In the genomic region with DNA sequence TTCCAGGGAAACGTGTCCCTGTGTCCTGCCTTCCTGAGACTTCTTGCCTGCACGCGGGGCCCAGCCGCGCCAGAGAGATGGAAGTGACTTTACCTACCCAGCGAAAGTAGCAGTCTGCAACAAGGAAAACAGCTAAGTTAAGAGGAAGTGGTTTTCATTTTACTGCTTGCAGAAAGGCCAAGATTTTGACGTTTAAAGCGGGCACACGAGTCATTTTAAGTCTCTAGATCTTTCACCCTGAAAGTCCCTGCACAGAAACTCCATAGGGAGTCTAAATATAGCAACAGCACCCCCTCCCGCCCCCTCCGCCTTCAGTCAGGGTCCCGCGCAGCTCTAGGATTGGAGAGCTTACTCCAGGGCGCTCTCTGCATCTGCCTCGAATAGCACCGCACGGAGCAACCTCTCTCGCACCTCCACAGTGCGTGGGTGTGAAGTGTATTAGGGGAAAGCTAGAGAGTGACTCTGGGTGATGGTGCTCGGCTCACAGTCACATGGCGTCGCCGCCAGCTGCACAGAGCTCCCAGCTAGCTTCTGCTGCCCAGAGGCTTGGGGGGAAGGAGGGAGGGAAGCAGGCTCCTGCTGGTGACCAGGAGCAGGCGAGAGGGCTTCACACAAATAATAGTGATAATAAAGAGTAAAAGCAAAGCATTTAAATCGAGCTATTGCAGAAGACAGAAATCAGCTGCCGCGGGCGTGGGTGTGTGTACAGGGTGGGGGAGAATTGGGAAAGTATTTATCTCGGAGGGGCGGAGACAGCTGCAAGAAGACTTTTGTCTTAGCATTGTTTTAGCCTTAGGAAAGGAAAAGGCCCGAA, we compare ENCODE assay signal across 8 cellular contexts. TPM values are rescaled to one million over a fixed set of nuclear protein-coding genes. Genes with fewer than 3 reads are reported as not detected.
DNase-seq lines count a peak whose midpoint lies in the region; ATAC-seq and TF ChIP-seq lines count a peak whose summit lies in the region.

No MANE protein-coding gene starts in this region.

- H3K36me3 Mint-ChIP-seq in activated naive CD4-positive, alpha-beta T cell treated with anti-CD3 and anti-CD28 coated beads for 36 hours (ENCODE audit: low read depth) = peaks cover 2% of the 10 kb centered on the region

- no peaks in the 10 kb centered on the region for H3K36me3 ChIP-seq in right atrium auricular region

- H3K27ac ChIP-seq in right atrium auricular region (no peak overlapping the region), RWPE1 (no peak overlapping the region)

- H3K4me1 Mint-ChIP-seq in activated naive CD4-positive, alpha-beta T cell treated with anti-CD3 and anti-CD28 coated beads for 36 hours (ENCODE audit: low read depth) = peaks cover 54% of the 10 kb centered on the region

- peak overlapping the region; percentile 96 for H3K4me3 Mint-ChIP-seq in activated naive CD4-positive, alpha-beta T cell treated with anti-CD3 and anti-CD28 coated beads for 36 hours

- H3K27me3 ChIP-seq in right atrium auricular region = peaks cover 6 to 11% of the 10 kb centered on the region in 2 donors

- H3K4me3 ChIP-seq in right atrium auricular region = peak overlapping the region in 1 of 2 donors; percentile 51

- no peaks in the 10 kb centered on the region for H3K9me3 Mint-ChIP-seq in activated naive CD4-positive, alpha-beta T cell treated with anti-CD3 and anti-CD28 coated beads for 36 hours

- H3K27me3 Mint-ChIP-seq in activated naive CD4-positive, alpha-beta T cell treated with anti-CD3 and anti-CD28 coated beads for 36 hours (ENCODE audit: low read depth) = no peaks in the 10 kb centered on the region

- POLR2A ChIA-PET in RWPE1 (lab: Yijun Ruan, JAX; ENCODE audit: low non-redundant PET) = no interaction called here

- H3K4me1 ChIP-seq in right atrium auricular region = peaks cover 0 to 38% of the 10 kb centered on the region in 2 donors

- DNase-seq in Right ventricle myocardium inferior (ENCODE audit: missing footprints) (peak; percentile 64), right atrium auricular region (ENCODE audit: low spot score) (no peak), SHP77 treated with DMSO at 0.1 percent for 48 hours (lab: John Stamatoyannopoulos, UW) (peak; percentile 70), left cardiac atrium (peak; percentile 35), sciatic nerve (ENCODE audit: low spot score) (no peak), RWPE1 (ENCODE audit: low spot score) (no peak)
- peak; percentile 95 for DNase-seq in activated naive CD4-positive, alpha-beta T cell treated with anti-CD3 and anti-CD28 coated beads for 36 hours

- CTCF ChIA-PET in activated naive CD4-positive, alpha-beta T cell treated with anti-CD3 and anti-CD28 coated beads for 36 hours (lab: Charles Lee) = interaction anchor here (0.7 to 6.9 kb wide), 11 partner anchors 8 to 549 kb away, joined by 3 to 138 read pairs (median 4); no protein-coding TSS in a partner anchor
- CTCF ChIA-PET in RWPE1 (lab: Yijun Ruan, JAX) = interaction anchor here (1.5 kb wide), 1 partner anchor 510 kb away, joined by 7 read pairs; no protein-coding TSS in a partner anchor

- intact Hi-C loops in Right ventricle myocardium inferior (cut with DNase I) = loop anchor here (10.0 kb wide), 1 partner anchor 505 kb away; no protein-coding TSS in a partner anchor
- intact Hi-C loops in activated naive CD4-positive, alpha-beta T cell treated with anti-CD3 and anti-CD28 coated beads for 36 hours (cut with micrococcal nuclease) = loop anchor here (1.0 to 10.0 kb wide), 19 partner anchors 29 to 1105 kb away; partner anchors contain the start of genes CD109, EEF1A1, KHDC1 and MTO1
- intact Hi-C loops in left cardiac atrium (cut with DNase I) = loop anchor here (5.0 to 10.0 kb wide), 4 partner anchors 205 to 565 kb away; no protein-coding TSS in a partner anchor
- intact Hi-C loops in sciatic nerve (cut with DNase I) = loop anchor here (10.0 kb wide), 1 partner anchor 505 kb away; no protein-coding TSS in a partner anchor

- TF ChIP-seq CTCF in right atrium auricular region (IDR thresholded peaks at IDR 0.05) (no peak), RWPE1 (conservative IDR thresholded peaks at IDR 0.05; ENCODE audit: low read depth) (no peak)

- ATAC-seq in Right ventricle myocardium inferior = peak; percentile 46
- ATAC-seq in HG03025 (IDR thresholded peaks at IDR 0.05; ENCODE audit: low FRiP score, unreplicated experiment) = peak; percentile 81
- peak; percentile 66 to 70 for ATAC-seq in left cardiac atrium
- peak; percentile 63 for ATAC-seq in sciatic nerve

- no peaks in the 10 kb centered on the region for H3K9me3 ChIP-seq in right atrium auricular region

- peak overlapping the region; percentile 99 for H3K27ac Mint-ChIP-seq in activated naive CD4-positive, alpha-beta T cell treated with anti-CD3 and anti-CD28 coated beads for 36 hours

RNA-seq across cellular contexts. Expression of gene KCNQ5, which starts 1.8 kb away (rescaled TPM):
- not detected for total RNA-seq in Right ventricle myocardium inferior
- total RNA-seq in right atrium auricular region = under 1 TPM in 1 of 2 donors, not detected in 1; 0.67 TPM
- total RNA-seq in activated naive CD4-positive, alpha-beta T cell treated with anti-CD3 and anti-CD28 coated beads for 36 hours = 10 to 100 TPM; 11.8 to 12.0 TPM
- under 1 TPM; 0.16 to 0.44 TPM for total RNA-seq in left cardiac atrium
- total RNA-seq in sciatic nerve = 0.49 TPM

Comparison
In these comparisons a context has a peak if more than half of its experiments do, and no peak if none do; other contexts are left out.
1. DNase-seq: peak in Right ventricle myocardium inferior (single experiment), SHP77 treated with DMSO at 0.1 percent for 48 hours (single experiment), activated naive CD4-positive, alpha-beta T cell treated with anti-CD3 and anti-CD28 coated beads for 36 hours (single experiment) and left cardiac atrium (single experiment); none in right atrium auricular region (single experiment), sciatic nerve (single experiment) and RWPE1 (single experiment).
2. Peak in every context shown above with its lines, with median percentiles within 50 percentile points of each other: ATAC-seq.